ENCODE assay signal across 19 cellular contexts in genomic region chr1:43786201-43786958, GRCh38.
DNase-seq lines count a peak whose midpoint lies in the region; ATAC-seq and TF ChIP-seq lines count a peak whose summit lies in the region.
"Had no signal": no experiment of that assay in that cellular context is flagged by ENCODE, and none has a peak within 500 bp of the region (broad histone marks: within the 10 kb centered on the region; RNA-seq: fewer than 3 reads in every experiment).

No MANE protein-coding gene starts in this region.

- peak overlapping the region; percentile 77 for H2BK12ac ChIP-seq in trophoblast cell (ENCODE audit: low read length)

- H3K9me3 Mint-ChIP-seq in naive thymus-derived CD8-positive, alpha-beta T cell = peaks cover 0 to 8% (median 0%) of the 10 kb centered on the region in 9 donors
- H3K9me3 Mint-ChIP-seq: activated naive CD4-positive, alpha-beta T cell treated with anti-CD3 and anti-CD28 coated beads, Interleukin-2, amount 10 ng/mL, durations not matched to agents 7 days and 5 days; CD14-positive monocyte; endodermal cell had no signal

- TF ChIP-seq POLR2A in heart left ventricle (IDR thresholded peaks at IDR 0.05) = no peak

- H3K9ac ChIP-seq in trophoblast cell (ENCODE audit: low read length) = no peak overlapping the region

- no peak overlapping the region for H3K27ac Mint-ChIP-seq in naive thymus-derived CD8-positive, alpha-beta T cell
- H3K27ac Mint-ChIP-seq: activated naive CD4-positive, alpha-beta T cell treated with anti-CD3 and anti-CD28 coated beads, Interleukin-2, amount 10 ng/mL, durations not matched to agents 7 days and 5 days; CD14-positive monocyte; endodermal cell had no signal

- H3K79me2 ChIP-seq in trophoblast cell (ENCODE audit: control insufficient read depth, insufficient read depth, low read length, poor library complexity) = no peaks in the 10 kb centered on the region

- POLR2A ChIA-PET in naive thymus-derived CD8-positive, alpha-beta T cell (lab: Charles Lee) = no interaction called here

- H3K4me1 ChIP-seq in heart left ventricle = peaks cover 0 to 42% (median 22%) of the 10 kb centered on the region in 12 donors
- H3K4me1 ChIP-seq in trophoblast cell (ENCODE audit: control insufficient read depth in 1 of 2, insufficient read depth in 2 of 2, low read length in 2 of 2) = peaks cover 3 to 6% of the 10 kb centered on the region in 2 experiments

- no peaks in the 10 kb centered on the region for H3K79me1 ChIP-seq in trophoblast cell (ENCODE audit: low read length)

- H3K4me3 Mint-ChIP-seq in naive thymus-derived CD8-positive, alpha-beta T cell = no peak overlapping the region
- H3K4me3 Mint-ChIP-seq: activated naive CD4-positive, alpha-beta T cell treated with anti-CD3 and anti-CD28 coated beads, Interleukin-2, amount 10 ng/mL, durations not matched to agents 7 days and 5 days; CD14-positive monocyte; endodermal cell had no signal

- H2AFZ ChIP-seq in trophoblast cell (ENCODE audit: insufficient read depth, low read length, poor library complexity) = no peak overlapping the region

- DNase-seq in heart left ventricle (peak in 1 of 5 donors; percentile 29), cardiac septum (ENCODE audit: low spot score) (no peak), fibroblast of gingiva (ENCODE audit: low read depth) (peak; percentile 13), trophoblast cell (no peak), T-helper 9 cell (no peak)
- DNase-seq in naive thymus-derived CD8-positive, alpha-beta T cell = no peak
- DNase-seq: activated naive CD4-positive, alpha-beta T cell treated with anti-CD3 and anti-CD28 coated beads, Interleukin-2, amount 10 ng/mL, durations not matched to agents 7 days and 5 days; activated T-cell treated with anti-CD3 and anti-CD28 coated beads, Interleukin-2, amount 50 U/mL, for 48 hours; DMS 273 treated with DMSO at 0.1 percent for 48 hours; endodermal cell; kidney glomerular epithelial cell; NCI-H1105; NCI-H2081 treated with DMSO at 0.1 percent for 48 hours; NCI-H510A; stimulated activated CD4-positive, alpha-beta T cell treated with anti-CD3 and anti-CD28 coated beads, Interleukin-4, amount 100 ng/mL, for 4 hours had no signal

- no peak for TF ChIP-seq CTCF in heart left ventricle (IDR thresholded peaks at IDR 0.05)

- H4K12ac ChIP-seq in trophoblast cell (ENCODE audit: low read depth, low read length) = no peak overlapping the region

- H3K23ac ChIP-seq in trophoblast cell (ENCODE audit: low read length) = no peak overlapping the region

- no peak overlapping the region for H4K8ac ChIP-seq in trophoblast cell (ENCODE audit: low read depth, low read length)

- H3K14ac ChIP-seq in trophoblast cell (ENCODE audit: low read length) = no peak overlapping the region

- peak in 2 of 4 donors; percentile 13 to 27 for ATAC-seq in heart left ventricle
- ATAC-seq in HG03354 (IDR thresholded peaks at IDR 0.05; ENCODE audit: poor library complexity, severe bottlenecking, unreplicated experiment) = no peak
- ATAC-seq in naive thymus-derived CD8-positive, alpha-beta T cell = no peak
- no peak for ATAC-seq in GM19452 (IDR thresholded peaks at IDR 0.05; ENCODE audit: unreplicated experiment)

- 70 to 81% (median 76%) methylated on average over 13 of the region's 13 CpGs for WGBS in heart left ventricle, 4 donors
- no CpG with 5 or more reads among the region's 13 CpGs for WGBS in trophoblast cell (ENCODE audit: extremely low coverage, insufficient coverage, insufficient read length)

- no peak overlapping the region for H3K4ac ChIP-seq in trophoblast cell (ENCODE audit: low read depth, low read length)

- H3K27ac ChIP-seq in heart left ventricle (peak overlapping the region in 8 of 12 donors; percentile 2 to 64 (median 44)), trophoblast cell (ENCODE audit: low read depth, low read length) (no peak overlapping the region)
- H3K27ac ChIP-seq: coronary artery had no signal

- no peaks in the 10 kb centered on the region for H3K27me3 Mint-ChIP-seq in naive thymus-derived CD8-positive, alpha-beta T cell
- H3K27me3 Mint-ChIP-seq: activated naive CD4-positive, alpha-beta T cell treated with anti-CD3 and anti-CD28 coated beads, Interleukin-2, amount 10 ng/mL, durations not matched to agents 7 days and 5 days had no signal

- H3K18ac ChIP-seq in trophoblast cell (ENCODE audit: low read length) = no peak overlapping the region

- no peak overlapping the region for H3K4me2 ChIP-seq in trophoblast cell (ENCODE audit: low read length)

- peaks cover 12 to 21% (median 13%) of the 10 kb centered on the region in 4 donors for H3K4me1 Mint-ChIP-seq in naive thymus-derived CD8-positive, alpha-beta T cell

- peaks cover 0 to 11% (median 2%) of the 10 kb centered on the region in 3 donors for H3K36me3 Mint-ChIP-seq in naive thymus-derived CD8-positive, alpha-beta T cell

- H3K27me3 ChIP-seq in heart left ventricle (no peaks in the 10 kb centered on the region), trophoblast cell (ENCODE audit: insufficient read depth, low read length) (no peaks in the 10 kb centered on the region)

- H3K9me3 ChIP-seq in heart left ventricle (no peaks in the 10 kb centered on the region), trophoblast cell (ENCODE audit: insufficient read depth, low read depth, low read length) (no peaks in the 10 kb centered on the region)

- H3K36me3 ChIP-seq in heart left ventricle (no peaks in the 10 kb centered on the region), trophoblast cell (ENCODE audit: control insufficient read depth in 1 of 2, insufficient read depth in 2 of 2, low read length in 2 of 2) (no peaks in the 10 kb centered on the region)

- H3K4me3 ChIP-seq in heart left ventricle (no peak overlapping the region), trophoblast cell (ENCODE audit: low read depth, low read length) (no peak overlapping the region)
- H3K4me3 ChIP-seq: coronary artery had no signal

- no peak overlapping the region for H4K91ac ChIP-seq in trophoblast cell (ENCODE audit: low read depth, low read length)

- intact Hi-C loops in heart left ventricle (cut with DNase I) (no loop called here), cardiac septum (cut with DNase I) (no loop called here)

- no peak overlapping the region for H2AK5ac ChIP-seq in trophoblast cell (ENCODE audit: low read length)

- no peak overlapping the region for H2BK5ac ChIP-seq in trophoblast cell (ENCODE audit: low read depth, low read length, poor library complexity)

- H2BK120ac ChIP-seq in trophoblast cell (ENCODE audit: insufficient read depth, low read length, poor library complexity) = no peak overlapping the region
